In genomic region chr1:36149237-36149972, GRCh38 we compare ENCODE assay signal across 8 cellular contexts. TPM values are rescaled to one million over a fixed set of nuclear protein-coding genes. Genes with fewer than 3 reads are reported as not detected.
A peak's percentile ranks its signal among the peaks of the same experiment; 100 is the strongest.
DNase-seq lines count a peak whose midpoint lies in the region; ATAC-seq and TF ChIP-seq lines count a peak whose summit lies in the region.

TRAPPC3 (minus strand) TSS chr1:36149486; CDS start chr1:36149378, 108 bp downstream.

- in situ Hi-C loops in GM18951 (cut with MboI; ENCODE audit: low sequenced_read_pairs, unreplicated experiment): no loop called here

- ATAC-seq in HG03196 (IDR thresholded peaks at IDR 0.05; ENCODE audit: unreplicated experiment) (peak; percentile 90), WTC11 (peak; percentile 92)

- DNase-seq in AG10803 (ENCODE audit: low read depth) (peak; percentile 100), NCI-H226 (peak; percentile 99), WTC11 (ENCODE audit: low spot score) (peak; percentile 100), cardiac fibroblast (ENCODE audit: low read depth in 2 of 2) (peak; percentile 100), iPS-NIHi7 (ENCODE audit: extremely low spot score) (peak; percentile 99), smooth muscle cell of the brain vasculature (ENCODE audit: low read depth, low spot score) (peak; percentile 100)

- CTCF ChIA-PET in WTC11 (lab: Charles Lee): interaction anchor here (0.6 to 5.4 kb wide), 52 partner anchors 11 to 275 kb away, joined by 3 to 213 read pairs (median 6); partner anchors contain the start of genes AGO1, EVA1B, LSM10 and SH3D21

- peaks cover 10% of the 10 kb centered on the region for H3K36me3 Mint-ChIP-seq in WTC11

- POLR2A ChIA-PET in WTC11 (lab: Charles Lee): interaction anchor here (0.6 to 2.6 kb wide), 17 partner anchors 11 to 351 kb away, joined by 3 to 25 read pairs (median 4); partner anchors contain the start of genes AGO3, SH3D21 and THRAP3

- peak; percentile 87 for TF ChIP-seq POLR2A in GM18951 (IDR thresholded peaks at IDR 0.05; ENCODE audit: extremely low read depth, insufficient read depth, insufficient read length)

- no peaks in the 10 kb centered on the region for H3K9me3 Mint-ChIP-seq in WTC11

- peaks cover 27% of the 10 kb centered on the region for H3K27me3 Mint-ChIP-seq in WTC11 (ENCODE audit: low read depth)

- H3K4me3 Mint-ChIP-seq in WTC11: peak within 1 kb of the TSS; percentile 90

- TF ChIP-seq CTCF in AG10803 (conservative IDR thresholded peaks at IDR 0.05; ENCODE audit: low read length) (peak; percentile 84), WTC11 (IDR thresholded peaks at IDR 0.05) (peak; percentile 37; the same call in 1 of the 2 replicates), cardiac fibroblast (IDR thresholded peaks at IDR 0.05; ENCODE audit: low read depth, low read length) (peak; percentile 95)

- H3K27ac Mint-ChIP-seq in WTC11: peak within 1 kb of the TSS; percentile 97

- H3K4me1 Mint-ChIP-seq in WTC11: peaks cover 33% of the 10 kb centered on the region

- H3K4me3 ChIP-seq in AG10803 (ENCODE audit: low read length) (peak within 1 kb of the TSS; percentile 89), cardiac fibroblast (replicated peaks in 1 of 2; ENCODE audit: low read depth in 2 of 2, low read length in 2 of 2) (peak within 1 kb of the TSS; percentile 74 to 83)

TF ChIP-seq in WTC11, 78 proteins besides CTCF, POLR2A, EP300 and RAD21 (continues in another document):
- no peak for TF ChIP-seq CREB1 (CRISPR knock-in tag; IDR thresholded peaks at IDR 0.05)
- no peak for TF ChIP-seq MXD4 (CRISPR knock-in tag; IDR thresholded peaks at IDR 0.05; ENCODE audit: borderline replicate concordance)
- TF ChIP-seq RELA (CRISPR knock-in tag; IDR thresholded peaks at IDR 0.05; ENCODE audit: borderline replicate concordance): no peak
- peak; percentile 89 for TF ChIP-seq FOXK1 (CRISPR knock-in tag; IDR thresholded peaks at IDR 0.05)
- TF ChIP-seq GABPB1 (CRISPR knock-in tag; IDR thresholded peaks at IDR 0.05): peak; percentile 69
- TF ChIP-seq TEAD4 (CRISPR knock-in tag; IDR thresholded peaks at IDR 0.05): no peak
- TF ChIP-seq ZNF281 (CRISPR knock-in tag; IDR thresholded peaks at IDR 0.05): peak; percentile 89
- no peak for TF ChIP-seq ZNF317 (CRISPR knock-in tag; IDR thresholded peaks at IDR 0.05; ENCODE audit: borderline replicate concordance, low read depth)
- TF ChIP-seq AR (CRISPR knock-in tag; IDR thresholded peaks at IDR 0.05): no peak
- TF ChIP-seq, protein P1, sequence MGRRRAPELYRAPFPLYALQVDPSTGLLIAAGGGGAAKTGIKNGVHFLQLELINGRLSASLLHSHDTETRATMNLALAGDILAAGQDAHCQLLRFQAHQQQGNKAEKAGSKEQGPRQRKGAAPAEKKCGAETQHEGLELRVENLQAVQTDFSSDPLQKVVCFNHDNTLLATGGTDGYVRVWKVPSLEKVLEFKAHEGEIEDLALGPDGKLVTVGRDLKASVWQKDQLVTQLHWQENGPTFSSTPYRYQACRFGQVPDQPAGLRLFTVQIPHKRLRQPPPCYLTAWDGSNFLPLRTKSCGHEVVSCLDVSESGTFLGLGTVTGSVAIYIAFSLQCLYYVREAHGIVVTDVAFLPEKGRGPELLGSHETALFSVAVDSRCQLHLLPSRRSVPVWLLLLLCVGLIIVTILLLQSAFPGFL (CRISPR knock-in tag; IDR thresholded peaks at IDR 0.05; ENCODE audit: borderline replicate concordance): no peak
- TF ChIP-seq ZNF671 (CRISPR knock-in tag; IDR thresholded peaks at IDR 0.05): no peak
- TF ChIP-seq CREM (CRISPR knock-in tag; IDR thresholded peaks at IDR 0.05): no peak
- TF ChIP-seq ARID4B (CRISPR knock-in tag; IDR thresholded peaks at IDR 0.05; ENCODE audit: borderline replicate concordance): peak; percentile 75; the same call in 1 of the 2 replicates
- 0 out of 2 replicates have a peak, but pooled peaks have one; percentile 50 for TF ChIP-seq ZNF232 (CRISPR knock-in tag; IDR thresholded peaks at IDR 0.05)
- TF ChIP-seq, protein P2, sequence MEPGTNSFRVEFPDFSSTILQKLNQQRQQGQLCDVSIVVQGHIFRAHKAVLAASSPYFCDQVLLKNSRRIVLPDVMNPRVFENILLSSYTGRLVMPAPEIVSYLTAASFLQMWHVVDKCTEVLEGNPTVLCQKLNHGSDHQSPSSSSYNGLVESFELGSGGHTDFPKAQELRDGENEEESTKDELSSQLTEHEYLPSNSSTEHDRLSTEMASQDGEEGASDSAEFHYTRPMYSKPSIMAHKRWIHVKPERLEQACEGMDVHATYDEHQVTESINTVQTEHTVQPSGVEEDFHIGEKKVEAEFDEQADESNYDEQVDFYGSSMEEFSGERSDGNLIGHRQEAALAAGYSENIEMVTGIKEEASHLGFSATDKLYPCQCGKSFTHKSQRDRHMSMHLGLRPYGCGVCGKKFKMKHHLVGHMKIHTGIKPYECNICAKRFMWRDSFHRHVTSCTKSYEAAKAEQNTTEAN (CRISPR knock-in tag; IDR thresholded peaks at IDR 0.05): no peak; the same call in 1 of the 2 replicates

RNA-seq across cellular contexts. Expression of gene TRAPPC3, which starts in this region (rescaled TPM):
- total RNA-seq in WTC11 (2021): 48.9 to 52.5 TPM (median 52.0 TPM) in 3 replicates

Comparison
In these comparisons a context has a peak if more than half of its experiments do, and no peak if none do; other contexts are left out.
1. Peak in every context shown above with its lines: DNase-seq, ATAC-seq and H3K4me3 ChIP-seq.
2. CTCF ChIP-seq: peak in every context shown above with its lines; median percentile 95 in cardiac fibroblast; 84 in AG10803; 37 in WTC11.